In the genomic region with DNA sequence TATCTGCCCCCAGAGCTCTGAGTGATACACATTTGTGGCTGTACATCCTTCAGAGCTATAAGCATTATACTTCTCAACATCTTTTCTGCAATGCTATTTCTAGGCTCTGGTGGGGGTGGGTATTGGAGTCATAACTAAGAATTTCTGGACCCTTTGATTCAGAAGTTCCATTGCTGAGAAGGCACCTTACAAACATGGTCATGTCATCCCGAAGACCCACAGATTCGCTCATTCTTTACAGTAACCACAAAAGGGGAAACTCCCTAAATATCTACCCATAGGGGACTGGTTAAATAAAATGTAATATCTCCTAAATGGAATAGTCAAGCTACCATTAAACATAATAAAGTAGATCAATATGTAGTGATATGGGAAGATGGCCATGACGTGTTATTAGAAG, we compare ENCODE assay signal across 16 cellular contexts.
A peak's percentile ranks its signal among the peaks of the same experiment; 100 is the strongest.
DNase-seq lines count a peak whose midpoint lies in the region; ATAC-seq and TF ChIP-seq lines count a peak whose summit lies in the region.
"Had no signal": no experiment of that assay in that cellular context is flagged by ENCODE, and none has a peak within 500 bp of the region (broad histone marks: within the 10 kb centered on the region; RNA-seq: fewer than 3 reads in every experiment).

No MANE protein-coding gene starts in this region.

- H3K27me3 ChIP-seq in BLaER1 (no peaks in the 10 kb centered on the region), tibial artery (no peaks in the 10 kb centered on the region)

- no peak for DNase-seq in activated CD4-positive, alpha-beta T cell treated with anti-CD3 and anti-CD28 coated beads for 36 hours
- DNase-seq in activated CD4-positive, alpha-beta T cell treated with anti-CD3 and anti-CD28 coated beads for 48 hours: no peak
- no peak for DNase-seq in activated naive CD8-positive, alpha-beta T cell treated with anti-CD3 and anti-CD28 coated beads, Interleukin-2, amount 50 U/mL, for 24 hours
- no peak for DNase-seq in stimulated activated effector memory CD8-positive, alpha-beta T cell treated with anti-CD3 and anti-CD28 coated beads, Interleukin-12 subunit alpha, Interleukin-12 subunit beta, amount 100 ng/mL, for 72 hours (ENCODE audit: low spot score in 2 of 2)
- DNase-seq in tibial artery (no peak), NCI-H2107 treated with DMSO at 0.1 percent for 48 hours (lab: John Stamatoyannopoulos, UW; ENCODE audit: unreplicated experiment) (no peak), NCI-H2196 treated with DMSO at 0.1 percent for 48 hours (lab: John Stamatoyannopoulos, UW; ENCODE audit: unreplicated experiment) (no peak)
- DNase-seq: CD8-positive, alpha-beta T cell; H7; Kasumi-1; MM.1S; NCI-H187; NCI-H526 treated with DMSO at 0.1 percent for 48 hours had no signal

- H3K36me3 Mint-ChIP-seq in activated CD4-positive, alpha-beta T cell treated with anti-CD3 and anti-CD28 coated beads for 36 hours (ENCODE audit: low read depth): peaks cover 13% of the 10 kb centered on the region
- H3K36me3 Mint-ChIP-seq in activated naive CD8-positive, alpha-beta T cell treated with anti-CD3 and anti-CD28 coated beads, Interleukin-2, amount 50 U/mL, for 24 hours (ENCODE audit: low read depth): peaks cover 11% of the 10 kb centered on the region
- H3K36me3 Mint-ChIP-seq in stimulated activated effector memory CD8-positive, alpha-beta T cell treated with anti-CD3 and anti-CD28 coated beads, Interleukin-12 subunit alpha, Interleukin-12 subunit beta, amount 100 ng/mL, for 72 hours: peaks cover 73% of the 10 kb centered on the region

- H3K4me1 Mint-ChIP-seq in activated CD4-positive, alpha-beta T cell treated with anti-CD3 and anti-CD28 coated beads for 36 hours: peaks cover 60% of the 10 kb centered on the region
- H3K4me1 Mint-ChIP-seq in activated naive CD8-positive, alpha-beta T cell treated with anti-CD3 and anti-CD28 coated beads, Interleukin-2, amount 50 U/mL, for 24 hours: peaks cover 68% of the 10 kb centered on the region
- peaks cover 77% of the 10 kb centered on the region for H3K4me1 Mint-ChIP-seq in stimulated activated effector memory CD8-positive, alpha-beta T cell treated with anti-CD3 and anti-CD28 coated beads, Interleukin-12 subunit alpha, Interleukin-12 subunit beta, amount 100 ng/mL, for 72 hours

- H3K4me3 Mint-ChIP-seq in activated CD4-positive, alpha-beta T cell treated with anti-CD3 and anti-CD28 coated beads for 36 hours: no peak overlapping the region
- peak overlapping the region; percentile 7 for H3K4me3 Mint-ChIP-seq in activated naive CD8-positive, alpha-beta T cell treated with anti-CD3 and anti-CD28 coated beads, Interleukin-2, amount 50 U/mL, for 24 hours
- H3K4me3 Mint-ChIP-seq in stimulated activated effector memory CD8-positive, alpha-beta T cell treated with anti-CD3 and anti-CD28 coated beads, Interleukin-12 subunit alpha, Interleukin-12 subunit beta, amount 100 ng/mL, for 72 hours: peak overlapping the region; percentile 55
- H3K4me3 Mint-ChIP-seq: CD8-positive, alpha-beta T cell; IgD-negative memory B cell had no signal

- no peaks in the 10 kb centered on the region for H3K9me3 Mint-ChIP-seq in activated CD4-positive, alpha-beta T cell treated with anti-CD3 and anti-CD28 coated beads for 36 hours (ENCODE audit: low read depth)
- no peaks in the 10 kb centered on the region for H3K9me3 Mint-ChIP-seq in activated naive CD8-positive, alpha-beta T cell treated with anti-CD3 and anti-CD28 coated beads, Interleukin-2, amount 50 U/mL, for 24 hours
- H3K9me3 Mint-ChIP-seq in stimulated activated effector memory CD8-positive, alpha-beta T cell treated with anti-CD3 and anti-CD28 coated beads, Interleukin-12 subunit alpha, Interleukin-12 subunit beta, amount 100 ng/mL, for 72 hours: no peaks in the 10 kb centered on the region
- H3K9me3 Mint-ChIP-seq: CD8-positive, alpha-beta T cell had no signal

- peaks cover 62% of the 10 kb centered on the region for H3K36me3 ChIP-seq in BLaER1
- no peaks in the 10 kb centered on the region for H3K36me3 ChIP-seq in tibial artery

- H3K9me3 ChIP-seq in BLaER1 (no peaks in the 10 kb centered on the region), tibial artery (no peaks in the 10 kb centered on the region)

- H3K4me3 ChIP-seq in BLaER1: no peak overlapping the region
- no peak overlapping the region for H3K4me3 ChIP-seq in tibial artery

- peak; percentile 60 for ATAC-seq in activated CD4-positive, alpha-beta T cell treated with anti-CD3 and anti-CD28 coated beads for 36 hours
- peak; percentile 82 for ATAC-seq in activated naive CD8-positive, alpha-beta T cell treated with anti-CD3 and anti-CD28 coated beads, Interleukin-2, amount 50 U/mL, for 24 hours
- peak; percentile 78 for ATAC-seq in stimulated activated effector memory CD8-positive, alpha-beta T cell treated with anti-CD3 and anti-CD28 coated beads, Interleukin-12 subunit alpha, Interleukin-12 subunit beta, amount 100 ng/mL, for 72 hours

- POLR2A ChIA-PET in activated CD4-positive, alpha-beta T cell treated with anti-CD3 and anti-CD28 coated beads for 36 hours (lab: Charles Lee): no interaction called here

- H3K4me2 ChIP-seq in BLaER1: 0 out of 2 replicates have a peak overlapping the region, but pooled peaks have one; percentile 1

- no peaks in the 10 kb centered on the region for H3K27me3 Mint-ChIP-seq in activated CD4-positive, alpha-beta T cell treated with anti-CD3 and anti-CD28 coated beads for 36 hours
- H3K27me3 Mint-ChIP-seq in activated naive CD8-positive, alpha-beta T cell treated with anti-CD3 and anti-CD28 coated beads, Interleukin-2, amount 50 U/mL, for 24 hours: peaks cover 19% of the 10 kb centered on the region

- H3K27ac ChIP-seq in BLaER1: no peak overlapping the region
- no peak overlapping the region for H3K27ac ChIP-seq in tibial artery
- H3K27ac ChIP-seq: HL-60 had no signal

- H3K4me1 ChIP-seq in BLaER1: peaks cover 23% of the 10 kb centered on the region
- H3K4me1 ChIP-seq in tibial artery: peaks cover 0 to 4% (median 0%) of the 10 kb centered on the region in 4 donors

- TF ChIP-seq CTCF in tibial artery (IDR thresholded peaks at IDR 0.05): no peak

- peak overlapping the region; percentile 80 for H3K27ac Mint-ChIP-seq in activated CD4-positive, alpha-beta T cell treated with anti-CD3 and anti-CD28 coated beads for 36 hours
- H3K27ac Mint-ChIP-seq in activated naive CD8-positive, alpha-beta T cell treated with anti-CD3 and anti-CD28 coated beads, Interleukin-2, amount 50 U/mL, for 24 hours: peak overlapping the region; percentile 58
- H3K27ac Mint-ChIP-seq in stimulated activated effector memory CD8-positive, alpha-beta T cell treated with anti-CD3 and anti-CD28 coated beads, Interleukin-12 subunit alpha, Interleukin-12 subunit beta, amount 100 ng/mL, for 72 hours: peak overlapping the region; percentile 85
- H3K27ac Mint-ChIP-seq: CD8-positive, alpha-beta T cell; IgD-negative memory B cell had no signal

- no peaks in the 10 kb centered on the region for H4K20me1 ChIP-seq in BLaER1

- intact Hi-C loops in activated CD4-positive, alpha-beta T cell treated with anti-CD3 and anti-CD28 coated beads for 36 hours (cut with DNase I, micrococcal nuclease): loop anchor here in 1 of 2 experiments (5.0 kb wide), 2 partner anchors 37 to 43 kb away; no protein-coding TSS in a partner anchor
- intact Hi-C loops in tibial artery (cut with DNase I; ENCODE audit: low total_unique reads): no loop called here

- CTCF ChIA-PET in activated CD4-positive, alpha-beta T cell treated with anti-CD3 and anti-CD28 coated beads for 36 hours (lab: Charles Lee): interaction anchor here (0.6 to 2.4 kb wide), 6 partner anchors 14 to 234 kb away, joined by 3 to 8 read pairs (median 4); no protein-coding TSS in a partner anchor

- H3K9ac ChIP-seq in BLaER1: no peak overlapping the region
